ENCODE assay signal across 21 cellular contexts in the genomic region with DNA sequence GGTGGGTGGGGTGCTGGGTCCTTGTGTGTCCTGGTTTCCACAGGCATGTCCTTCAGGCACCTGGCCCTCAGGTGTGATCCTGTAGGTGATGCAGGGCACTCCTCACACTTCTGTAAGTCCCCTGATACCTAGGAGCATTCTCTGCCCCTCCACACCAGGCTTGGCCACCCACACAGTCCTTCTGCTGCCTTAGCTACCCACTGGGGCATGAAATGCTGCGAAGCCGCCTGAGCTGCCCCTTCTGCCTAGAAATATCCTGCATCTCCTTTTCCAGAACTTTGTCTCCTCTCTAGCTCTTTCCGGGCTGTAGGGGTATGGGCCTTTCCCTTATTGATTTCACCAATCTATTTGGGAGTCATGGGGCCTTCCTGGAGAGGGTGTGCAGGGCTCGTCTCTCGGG.
DNase-seq lines count a peak whose midpoint lies in the region; ATAC-seq and TF ChIP-seq lines count a peak whose summit lies in the region.
"Had no signal": no experiment of that assay in that cellular context is flagged by ENCODE, and none has a peak within 500 bp of the region (broad histone marks: within the 10 kb centered on the region; RNA-seq: fewer than 3 reads in every experiment).

No MANE protein-coding gene starts in this region.

- TF ChIP-seq POLR2A in uterus (IDR thresholded peaks at IDR 0.05), result no peak

- ATAC-seq in Right ventricle myocardium superior (ENCODE audit: poor library complexity) (no peak), GM21381 (IDR thresholded peaks at IDR 0.05; ENCODE audit: unreplicated experiment) (no peak)
- ATAC-seq: A549, GM12878, K562 had no signal

- DNase-seq in cardiac septum (ENCODE audit: low spot score), result peak; percentile 43
- DNase-seq in Right ventricle myocardium superior, result no peak
- peak; percentile 56 for DNase-seq in left kidney (ENCODE audit: low read depth, low spot score)
- peak; percentile 35 for DNase-seq in posterior vena cava (ENCODE audit: low spot score)
- DNase-seq in uterus, result no peak
- DNase-seq in HT-29 (ENCODE audit: low spot score), result no peak
- DNase-seq: AML-193; CD4-positive, alpha-beta memory T cell; DMS 273 treated with DMSO at 0.1 percent for 48 hours; DMS53; DND-41; EL; H9; IMR-90 had no signal

- TF ChIP-seq CTCF in uterus (IDR thresholded peaks at IDR 0.05), result no peak

- H3K9me3 ChIP-seq in uterus, result no peaks in the 10 kb centered on the region
- H3K9me3 ChIP-seq: A549 had no signal

- peaks cover 6% of the 10 kb centered on the region in 2 donors for H3K4me1 ChIP-seq in uterus

- no peaks in the 10 kb centered on the region for H3K36me3 ChIP-seq in uterus

- intact Hi-C loops in cardiac septum (cut with DNase I) (no loop called here), Right ventricle myocardium superior (cut with DNase I) (no loop called here), posterior vena cava (cut with DNase I) (no loop called here), uterus (cut with DNase I; ENCODE audit: low total_unique reads) (no loop called here)

- H3K27ac ChIP-seq in uterus, result no peak overlapping the region
- H3K27ac ChIP-seq: 22Rv1, C4-2B, HL-60 had no signal

- no peak overlapping the region for H3K4me3 ChIP-seq in uterus
- H3K4me3 ChIP-seq: A549, GM12878, K562 had no signal

- H3K27me3 ChIP-seq in uterus, result no peaks in the 10 kb centered on the region

Comparison
In these comparisons a context has a peak if more than half of its experiments do, and no peak if none do; other contexts are left out.
1. DNase-seq: peak in cardiac septum (single experiment), left kidney (single experiment) and posterior vena cava (single experiment); none in Right ventricle myocardium superior (single experiment), uterus (0 of 2) and HT-29 (single experiment).